30 cellular contexts compared by ENCODE assay signal in the genomic region with DNA sequence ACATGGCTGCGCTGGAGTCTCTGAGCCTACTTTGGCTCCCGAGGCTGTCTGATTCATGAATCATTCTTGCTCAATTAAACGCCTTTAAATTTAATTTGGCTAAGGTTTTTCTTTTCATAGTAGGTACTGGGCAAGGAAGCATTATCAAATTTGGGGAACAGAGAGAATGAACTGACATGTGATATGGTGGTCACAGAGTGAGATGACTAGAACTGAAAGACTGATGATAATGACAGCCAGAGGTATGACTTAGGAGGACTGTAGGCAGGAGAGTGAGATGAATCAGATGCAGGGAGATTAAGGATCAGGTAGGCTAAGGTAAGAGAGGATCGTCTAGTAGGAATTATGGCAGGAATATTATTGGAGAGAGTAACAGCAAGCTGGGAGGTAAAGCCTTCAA. TPM values are rescaled to one million over a fixed set of nuclear protein-coding genes. Genes with fewer than 3 reads are reported as not detected.
"Had no signal": no experiment of that assay in that cellular context is flagged by ENCODE, and none has a peak within 500 bp of the region (broad histone marks: within the 10 kb centered on the region; RNA-seq: fewer than 3 reads in every experiment).

No MANE protein-coding gene starts in this region.

- H3K27ac Mint-ChIP-seq: IgD-negative memory B cell had no signal

- FAIRE-seq: HTR-8/SVneo, K562 had no signal

- H3K9ac ChIP-seq: KMS-11 had no signal

- H3K4me3 Mint-ChIP-seq: IgD-negative memory B cell had no signal

- H3K27me3 ChIP-seq: Peyer's patch, SJCRH30 had no signal

- H3K4me2 ChIP-seq: KMS-11, PC-9 had no signal

- H3K4me1 ChIP-seq: Peyer's patch, SJCRH30 had no signal

- H2AFZ ChIP-seq: PC-9 had no signal

- DNase-seq: Kasumi-1; NCI-H1092; NCI-H1105 treated with DMSO at 0.1 percent for 48 hours; NCI-H1417 treated with DMSO at 0.1 percent for 48 hours; NCI-H146; NCI-H1694 treated with DMSO at 0.1 percent for 48 hours; NCI-H1930; NCI-H2081; NCI-H2107; NCI-H2227 treated with DMSO at 0.1 percent for 48 hours; NCI-H524; NCI-H69; NCI-H774; NK-92 treated with Interleukin-12 subunit alpha and Interleukin-12 subunit beta, amount 100 ng/mL, for 24 hours; OCI-M1; PC-9; Peyer's patch; SHP77 treated with DMSO at 0.1 percent for 48 hours; SJCRH30 had no signal

- H3K27ac ChIP-seq: HL-60, KMS-11, PC-9, Peyer's patch, SJCRH30, SK-N-MC had no signal

- H3K4me1 Mint-ChIP-seq: IgD-negative memory B cell had no signal

- H3K36me3 Mint-ChIP-seq: IgD-negative memory B cell had no signal

- H3K36me3 ChIP-seq: Peyer's patch, SJCRH30 had no signal

- H3K9me3 ChIP-seq: Peyer's patch, SJCRH30 had no signal

- ATAC-seq: K562, Right ventricle myocardium inferior had no signal

- H3K4me3 ChIP-seq: K562, PC-9, Peyer's patch, SJCRH30, SK-N-MC had no signal

RNA-seq across cellular contexts. Expression of gene ST8SIA3, which starts 40.9 kb away (rescaled TPM):
- total RNA-seq: K562; M059J; NCI-H460; PC-9; Right ventricle myocardium inferior; RPMI7951; T-helper 1 cell treated with Interleukin-12 subunit alpha and Interleukin-12 subunit beta and Interleukin-4 antibody, amounts not matched to agents 30 ng/mL and 1 ng/mL, for 36 hours had no signal
- polyA plus RNA-seq: IgD-negative memory B cell, K562 had no signal
